ENCODE assay signal across 8 cellular contexts in genomic region chr15:83206971-83207621, GRCh38. TPM values are rescaled to one million over a fixed set of nuclear protein-coding genes. Genes with fewer than 3 reads are reported as not detected.
A peak's percentile ranks its signal among the peaks of the same experiment; 100 is the strongest.
DNase-seq lines count a peak whose midpoint lies in the region; ATAC-seq and TF ChIP-seq lines count a peak whose summit lies in the region.

No MANE protein-coding gene starts in this region.

- no peaks in the 10 kb centered on the region for H3K9me2 ChIP-seq in GM23338 (ENCODE audit: insufficient read depth)

- H3K4me3 Mint-ChIP-seq in GM23338 (peak overlapping the region; percentile 96; the same call in 2 of the 3 replicates), chondrocyte (ENCODE audit: unreplicated experiment) (peak overlapping the region; percentile 93)

- H3K36me3 ChIP-seq in GM06990 (ENCODE audit: control insufficient read depth, insufficient read depth, low read length) (no peaks in the 10 kb centered on the region), GM23338 (ENCODE audit: insufficient read depth) (no peaks in the 10 kb centered on the region), smooth muscle cell (ENCODE audit: low read depth) (no peaks in the 10 kb centered on the region)

- H4K20me1 ChIP-seq in GM23338 (replicated peaks; ENCODE audit: insufficient read depth) (peaks cover 2% of the 10 kb centered on the region), smooth muscle cell (ENCODE audit: low read depth) (peaks cover 37% of the 10 kb centered on the region)

- H3K79me2 ChIP-seq in GM23338 (replicated peaks; ENCODE audit: insufficient read depth) = peaks cover 48% of the 10 kb centered on the region
- peaks cover 52% of the 10 kb centered on the region for H3K79me2 ChIP-seq in smooth muscle cell (ENCODE audit: low read depth)

- peak overlapping the region; percentile 78 for H3K9ac ChIP-seq in smooth muscle cell (ENCODE audit: low read depth)

- H3K27ac ChIP-seq in GM23338 (ENCODE audit: low read depth) = peak overlapping the region; percentile 67; the same call in 1 of the 2 replicates
- peak overlapping the region; percentile 34 for H3K27ac ChIP-seq in smooth muscle cell (ENCODE audit: low read depth)

- H2AFZ ChIP-seq in GM23338 = no peak overlapping the region
- H2AFZ ChIP-seq in smooth muscle cell (ENCODE audit: low read depth) = peak overlapping the region; percentile 98

- DNase-seq in GM06990 (ENCODE audit: extremely low read depth, insufficient read length) (peak; percentile 57), GM23338 (ENCODE audit: low spot score) (peak; percentile 68), RPMI7951 (ENCODE audit: low read depth) (peak; percentile 39), chondrocyte (ENCODE audit: low spot score) (no peak), iris pigment epithelial cell (ENCODE audit: low read depth) (peak; percentile 32), smooth muscle cell (lab: John Stamatoyannopoulos, UW; ENCODE audit: unreplicated experiment) (no peak), Kasumi-1 (lab: John Stamatoyannopoulos, UW) (no peak)

- 1% methylated on average over 46 of the region's 89 CpGs for WGBS in smooth muscle cell (ENCODE audit: low lambda C conversion rate)

- ATAC-seq in GM23338 (peak; percentile 24), HG03159 (IDR thresholded peaks at IDR 0.05; ENCODE audit: unreplicated experiment) (no peak)

- H3K9me3 ChIP-seq in smooth muscle cell (replicated peaks; ENCODE audit: low read depth) = no peaks in the 10 kb centered on the region

- H3K27me3 Mint-ChIP-seq in GM23338 (ENCODE audit: insufficient read depth, low read depth, poor library complexity) (peaks cover 2% of the 10 kb centered on the region), chondrocyte (ENCODE audit: low read depth) (no peaks in the 10 kb centered on the region)

- H3K4me2 ChIP-seq in GM23338 (peak overlapping the region; percentile 84), smooth muscle cell (peak overlapping the region; percentile 87)

- H3K9me3 Mint-ChIP-seq in GM23338 (peaks cover 2% of the 10 kb centered on the region; the same call in 1 of the 3 replicates), chondrocyte (ENCODE audit: low read depth) (no peaks in the 10 kb centered on the region)

- H3K27ac Mint-ChIP-seq in GM23338 (no peak overlapping the region), chondrocyte (ENCODE audit: unreplicated experiment) (peak overlapping the region; percentile 95)

- H3K4me1 ChIP-seq in GM23338 (ENCODE audit: insufficient read depth) (peaks cover 40% of the 10 kb centered on the region), smooth muscle cell (ENCODE audit: low read depth) (peaks cover 24% of the 10 kb centered on the region)

- H3K27me3 ChIP-seq in GM06990 (replicated peaks; ENCODE audit: control insufficient read depth, insufficient read depth, low read length) (no peaks in the 10 kb centered on the region), GM23338 (ENCODE audit: insufficient read depth) (no peaks in the 10 kb centered on the region), smooth muscle cell (ENCODE audit: low read depth) (no peaks in the 10 kb centered on the region)

- peaks cover 6% of the 10 kb centered on the region; the same call in 2 of the 3 replicates for H3K36me3 Mint-ChIP-seq in GM23338 (ENCODE audit: low read depth)
- no peaks in the 10 kb centered on the region for H3K36me3 Mint-ChIP-seq in chondrocyte (ENCODE audit: low read depth)

- TF ChIP-seq CTCF in GM06990 (IDR thresholded peaks at IDR 0.05; ENCODE audit: insufficient read depth, low read length, poor library complexity, severe bottlenecking) (no peak), GM23338 (conservative IDR thresholded peaks at IDR 0.05; ENCODE audit: low read depth in 2 of 2) (no peak), chondrocyte (IDR thresholded peaks at IDR 0.05) (no peak), smooth muscle cell (IDR thresholded peaks at IDR 0.05; ENCODE audit: borderline replicate concordance, insufficient read depth, poor library complexity, severe bottlenecking) (no peak)

- H3K4me3 ChIP-seq in GM06990 (replicated peaks; ENCODE audit: low read depth, low read length) (peak overlapping the region; percentile 70), GM23338 (peak overlapping the region; percentile 80), smooth muscle cell (peak overlapping the region; percentile 98)

- peaks cover 4% of the 10 kb centered on the region; the same call in 1 of the 2 replicates for H3F3A ChIP-seq in GM23338 (replicated peaks; ENCODE audit: low read depth)
- H3F3A ChIP-seq in smooth muscle cell (ENCODE audit: low read depth) = no peaks in the 10 kb centered on the region

- H3K4me1 Mint-ChIP-seq in GM23338 (peaks cover 36% of the 10 kb centered on the region), chondrocyte (ENCODE audit: low read depth) (peaks cover 41% of the 10 kb centered on the region)

TF ChIP-seq in GM23338, 12 proteins besides CTCF, POLR2A, EP300 and RAD21 (continues in another document):
- TF ChIP-seq POLR2AphosphoS5 (IDR thresholded peaks at IDR 0.05; ENCODE audit: low read depth) (peak; percentile 45; the same call in 1 of the 2 replicates), NANOG (IDR thresholded peaks at IDR 0.05; ENCODE audit: borderline replicate concordance) (no peak), CREB1 (CRISPR knock-in tag; IDR thresholded peaks at IDR 0.05; ENCODE audit: low read depth) (no peak), ZNF331 (CRISPR knock-in tag; IDR thresholded peaks at IDR 0.05; ENCODE audit: low read depth) (no peak), ETS1 (IDR thresholded peaks at IDR 0.05) (no peak)

RNA-seq across cellular contexts. Expression of gene HDGFL3, which starts 0.5 kb away (rescaled TPM):
- 67.1 and 68.6 TPM in 2 replicates for total RNA-seq in GM23338 (2014; rRNA removed; shearing (Covaris generic))
- polyA plus RNA-seq in GM23338 (2016; fragmentation: Nextera tagmentation; extraction: Ambion mirVana) (131 and 135 TPM in 2 replicates), smooth muscle cell (36.2 and 44.4 TPM in 2 replicates)
- 29.3 and 33.3 TPM in 2 replicates for total RNA-seq in RPMI7951 (2014; rRNA removed; shearing (Covaris generic))
- total RNA-seq in chondrocyte (84.3 to 93.1 TPM (median 92.2 TPM) in 3 replicates), smooth muscle cell (61.0 and 62.5 TPM in 2 replicates)

Comparison
In these comparisons a context has a peak if more than half of its experiments do, and no peak if none do; other contexts are left out.
1. DNase-seq: peak in GM06990 (single experiment), GM23338 (single experiment), RPMI7951 (single experiment) and iris pigment epithelial cell (single experiment); none in chondrocyte (single experiment), smooth muscle cell (single experiment) and Kasumi-1 (0 of 2).
2. Peak in every context shown above with its lines, with median percentiles within 50 percentile points of each other: H3K4me3 ChIP-seq.